ENCODE assay signal across 24 cellular contexts in the genomic region with DNA sequence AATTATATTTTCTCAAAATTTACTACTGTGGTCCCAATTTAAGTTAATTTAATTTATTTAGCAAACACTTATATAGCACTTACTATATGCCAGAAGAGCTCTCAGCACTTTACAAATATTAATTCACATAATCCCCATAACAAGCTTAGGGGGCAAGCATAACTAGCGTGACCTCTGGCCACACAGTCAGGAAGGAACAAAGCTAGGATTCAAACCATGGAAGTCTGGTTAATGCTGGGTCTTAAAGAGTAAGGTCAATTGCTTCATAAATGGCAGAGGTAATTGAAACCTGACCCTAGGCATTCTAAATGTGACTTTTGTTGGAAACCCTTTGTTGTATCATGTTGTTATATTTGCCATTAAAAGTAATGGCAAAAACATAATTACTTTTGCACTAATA.
"Had no signal": no experiment of that assay in that cellular context is flagged by ENCODE, and none has a peak within 500 bp of the region (broad histone marks: within the 10 kb centered on the region; RNA-seq: fewer than 3 reads in every experiment).

No MANE protein-coding gene starts in this region.

- DNase-seq: colonic mucosa; cortex of kidney; dermis blood vessel endothelial cell; dorsolateral prefrontal cortex; effector CD4-positive, alpha-beta T cell; effector CD8-positive, alpha-beta T cell; effector memory CD4-positive, alpha-beta T cell; effector memory CD8-positive, alpha-beta T cell; endodermal cell; erythroblast; esophagus squamous epithelium; foreskin fibroblast; foreskin keratinocyte; foreskin melanocyte; gastrocnemius medialis; glutamatergic neuron; head of caudate nucleus; heart left ventricle; heart right ventricle had no signal

- H3K9me3 ChIP-seq: colonic mucosa, esophagus muscularis mucosa, esophagus squamous epithelium, gastrocnemius medialis, gastroesophageal sphincter had no signal

- H3K36me3 ChIP-seq: colonic mucosa, esophagus muscularis mucosa, esophagus squamous epithelium, gastrocnemius medialis, gastroesophageal sphincter, heart left ventricle, heart right ventricle had no signal

- H3K27ac ChIP-seq: colonic mucosa, coronary artery, epithelial cell of prostate, esophagus muscularis mucosa, esophagus squamous epithelium, foreskin keratinocyte, gastrocnemius medialis, gastroesophageal sphincter, heart left ventricle, heart right ventricle, hepatocyte had no signal

- H3K4me1 ChIP-seq: colonic mucosa, esophagus muscularis mucosa, esophagus squamous epithelium, foreskin keratinocyte, gastrocnemius medialis, gastroesophageal sphincter, heart left ventricle, heart right ventricle had no signal

- H3K4me3 ChIP-seq: colonic mucosa, coronary artery, dorsolateral prefrontal cortex, esophagus muscularis mucosa, esophagus squamous epithelium, gastrocnemius medialis, gastroesophageal sphincter, heart left ventricle, heart right ventricle, hepatocyte had no signal

- H3K27me3 ChIP-seq: colonic mucosa, dorsolateral prefrontal cortex, esophagus muscularis mucosa, esophagus squamous epithelium, foreskin keratinocyte, gastrocnemius medialis, gastroesophageal sphincter, heart left ventricle, heart right ventricle, hepatocyte had no signal
